ENCODE assay signal across 15 cellular contexts in the genomic region with DNA sequence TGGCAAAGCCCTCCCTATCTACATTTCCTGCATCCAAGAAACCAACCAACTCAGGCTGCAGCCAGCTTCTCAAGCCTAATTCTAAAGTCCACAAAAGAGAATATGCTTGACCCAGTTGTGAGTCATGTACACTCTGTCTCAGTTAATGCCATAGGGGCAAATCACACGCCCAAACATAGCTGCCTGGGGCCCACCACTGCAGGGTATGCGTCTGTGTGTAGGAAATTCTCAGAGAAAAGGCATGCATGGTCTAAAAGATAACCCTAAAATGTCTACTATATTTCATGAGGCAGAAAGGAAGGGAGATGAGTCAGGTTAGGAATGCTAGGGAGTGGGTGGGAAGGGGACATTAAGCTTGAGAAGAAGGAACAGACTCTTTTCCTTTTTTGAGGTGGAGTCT. TPM values are rescaled to one million over a fixed set of nuclear protein-coding genes. Genes with fewer than 3 reads are reported as not detected.
A peak's percentile ranks its signal among the peaks of the same experiment; 100 is the strongest.
DNase-seq lines count a peak whose midpoint lies in the region; ATAC-seq, FAIRE-seq and TF ChIP-seq lines count a peak whose summit lies in the region.
"Had no signal": no experiment of that assay in that cellular context is flagged by ENCODE, and none has a peak within 500 bp of the region (broad histone marks: within the 10 kb centered on the region; RNA-seq: fewer than 3 reads in every experiment).

No MANE protein-coding gene starts in this region.

- peak overlapping the region; percentile 87 for H3K27ac Mint-ChIP-seq in astrocyte (ENCODE audit: unreplicated experiment)
- H3K27ac Mint-ChIP-seq: activated naive CD8-positive, alpha-beta T cell treated with anti-CD3 and anti-CD28 coated beads for 36 hours; IgD-negative memory B cell; T-helper 2 cell treated with Interferon-gamma antibody and Interleukin-4, amounts not matched to agents 5 μg/mL and 100 μg/mL, for 36 hours had no signal

- POLR2A ChIA-PET in AG04449 (lab: Yijun Ruan, JAX) = interaction anchor here (0.9 to 1.3 kb wide), 2 partner anchors 26 to 46 kb away, joined by 4 to 5 read pairs; no protein-coding TSS in a partner anchor

- H2AFZ ChIP-seq in astrocyte (ENCODE audit: low read depth, low read length) (peak overlapping the region; percentile 24), keratinocyte (ENCODE audit: control insufficient read depth, low read length) (peak overlapping the region; percentile 26)

- H3K4me3 ChIP-seq in AG04449 (ENCODE audit: low read depth, low read length) (no peak overlapping the region), astrocyte (ENCODE audit: insufficient read depth, low read depth, low read length) (no peak overlapping the region), keratinocyte (ENCODE audit: control insufficient read depth in 2 of 3, extremely low read depth in 1 of 3, insufficient read depth in 2 of 3, low read depth in 1 of 3, low read length in 3 of 3) (no peak overlapping the region)
- H3K4me3 ChIP-seq: BLaER1 treated with 17β-estradiol and CSF1 and Interleukin-3, amounts not matched to agents 10 nM and 100 nM; right atrium auricular region; thyroid gland had no signal

- peak; percentile 96 for DNase-seq in AG04449 (ENCODE audit: low read depth, low spot score)
- DNase-seq in HS-5 (ENCODE audit: low read depth) = peak; percentile 88
- DNase-seq in astrocyte (ENCODE audit: low read depth) = peak; percentile 94
- DNase-seq in keratinocyte (ENCODE audit: low read depth, low spot score) = peak; percentile 56
- DNase-seq in stimulated activated naive CD4-positive, alpha-beta T cell (lab: John Stamatoyannopoulos, UW) = no peak
- no peak for DNase-seq in NCI-H2029 treated with DMSO at 0.1 percent for 48 hours (lab: John Stamatoyannopoulos, UW)
- DNase-seq: activated naive CD8-positive, alpha-beta T cell treated with anti-CD3 and anti-CD28 coated beads for 36 hours; NCI-H2029; thyroid gland had no signal

- no peak overlapping the region for H3K4me3 Mint-ChIP-seq in astrocyte (ENCODE audit: unreplicated experiment)
- H3K4me3 Mint-ChIP-seq: activated naive CD8-positive, alpha-beta T cell treated with anti-CD3 and anti-CD28 coated beads for 36 hours; IgD-negative memory B cell; T-helper 2 cell treated with Interferon-gamma antibody and Interleukin-4, amounts not matched to agents 5 μg/mL and 100 μg/mL, for 36 hours had no signal

- H3K36me3 ChIP-seq in astrocyte (ENCODE audit: insufficient read depth, low read length) = no peaks in the 10 kb centered on the region
- no peaks in the 10 kb centered on the region for H3K36me3 ChIP-seq in keratinocyte (ENCODE audit: control insufficient read depth in 2 of 2, extremely low read depth in 1 of 2, insufficient read depth in 2 of 2, low read length in 2 of 2)
- H3K36me3 ChIP-seq: BLaER1 treated with 17β-estradiol and CSF1 and Interleukin-3, amounts not matched to agents 10 nM and 100 nM; right atrium auricular region; thyroid gland had no signal

- H3K9ac ChIP-seq in astrocyte (ENCODE audit: low read length) (peak overlapping the region; percentile 72), keratinocyte (ENCODE audit: control insufficient read depth, extremely low read depth, insufficient read depth, low read length) (no peak overlapping the region)
- H3K9ac ChIP-seq: BLaER1 treated with 17β-estradiol and CSF1 and Interleukin-3, amounts not matched to agents 10 nM and 100 nM had no signal

- no peaks in the 10 kb centered on the region for H3K9me1 ChIP-seq in keratinocyte (ENCODE audit: control insufficient read depth, extremely low read depth, insufficient read depth, low read length)

- H3K9me3 Mint-ChIP-seq in astrocyte (ENCODE audit: unreplicated experiment) = peaks cover 15% of the 10 kb centered on the region

- H3K4me2 ChIP-seq in astrocyte (ENCODE audit: low read length) (peak overlapping the region; percentile 75), keratinocyte (ENCODE audit: control insufficient read depth, extremely low read depth, insufficient read depth, low read depth, low read length) (peak overlapping the region; percentile 32)

- H3K4me1 Mint-ChIP-seq in astrocyte (ENCODE audit: low read depth, unreplicated experiment) = peaks cover 9% of the 10 kb centered on the region

- H3K79me2 ChIP-seq in astrocyte (ENCODE audit: insufficient read depth, low read length) (no peaks in the 10 kb centered on the region), keratinocyte (ENCODE audit: control insufficient read depth, insufficient read depth, low read length) (no peaks in the 10 kb centered on the region)

- H3K9me3 ChIP-seq in astrocyte (ENCODE audit: insufficient read depth, low read depth, low read length) = no peaks in the 10 kb centered on the region
- H3K9me3 ChIP-seq in keratinocyte (ENCODE audit: control insufficient read depth, low read depth, low read length) = no peaks in the 10 kb centered on the region
- H3K9me3 ChIP-seq: right atrium auricular region, thyroid gland had no signal

- H3K4me1 ChIP-seq in astrocyte (ENCODE audit: insufficient read depth, low read length) (peaks cover 25% of the 10 kb centered on the region), keratinocyte (ENCODE audit: control insufficient read depth, extremely low read depth, insufficient read depth, low read length) (peaks cover 14% of the 10 kb centered on the region)

- H3K27me3 Mint-ChIP-seq in astrocyte (ENCODE audit: low read depth, unreplicated experiment) = no peaks in the 10 kb centered on the region

- H3K27ac ChIP-seq in astrocyte (ENCODE audit: low read depth, low read length) (peak overlapping the region; percentile 95), keratinocyte (ENCODE audit: control insufficient read depth, insufficient read depth, low read length) (peak overlapping the region; percentile 40)
- H3K27ac ChIP-seq: BLaER1 treated with 17β-estradiol and CSF1 and Interleukin-3, amounts not matched to agents 10 nM and 100 nM; right atrium auricular region; thyroid gland had no signal

- no peak for TF ChIP-seq CTCF in AG04449 (IDR thresholded peaks at IDR 0.05; ENCODE audit: insufficient read depth, low read length, missing control alignments)
- TF ChIP-seq CTCF in astrocyte (IDR thresholded peaks at IDR 0.05; ENCODE audit: insufficient read depth, low read depth, low read length) = no peak
- no peak for TF ChIP-seq CTCF in keratinocyte (optimal IDR thresholded peaks at IDR 0.05 in 1 of 3, IDR thresholded peaks at IDR 0.05 in 1 of 3, conservative IDR thresholded peaks at IDR 0.05 in 1 of 3; ENCODE audit: extremely low read depth in 1 of 3, insufficient read depth in 2 of 3, low read length in 3 of 3)

- CTCF ChIA-PET in AG04449 (lab: Yijun Ruan, JAX) = interaction anchor here (0.6 to 2.5 kb wide), 5 partner anchors 14 to 88 kb away, joined by 3 to 13 read pairs (median 5); no protein-coding TSS in a partner anchor

- no peaks in the 10 kb centered on the region for H3K36me3 Mint-ChIP-seq in astrocyte (ENCODE audit: low read depth, unreplicated experiment)
- H3K36me3 Mint-ChIP-seq: activated naive CD8-positive, alpha-beta T cell treated with anti-CD3 and anti-CD28 coated beads for 36 hours had no signal

- no peaks in the 10 kb centered on the region for H4K20me1 ChIP-seq in astrocyte (ENCODE audit: insufficient read depth, low read length)
- no peaks in the 10 kb centered on the region for H4K20me1 ChIP-seq in keratinocyte (ENCODE audit: control insufficient read depth, extremely low read depth, insufficient read depth, low read length)
- H4K20me1 ChIP-seq: BLaER1 treated with 17β-estradiol and CSF1 and Interleukin-3, amounts not matched to agents 10 nM and 100 nM had no signal

- no peak for ATAC-seq in HG03039 (IDR thresholded peaks at IDR 0.05; ENCODE audit: unreplicated experiment)
- no peak for ATAC-seq in GM21825 (IDR thresholded peaks at IDR 0.05; ENCODE audit: unreplicated experiment)

- FAIRE-seq in astrocyte (lab: Jason Lieb, UNC) (peak; percentile 39), keratinocyte (lab: Jason Lieb, UNC) (peak; percentile 75)

- dilution Hi-C loops in keratinocyte (cut with MboI; ENCODE audit: extremely low pct_ligation_motif_present, low sequenced_read_pairs) = no loop called here

- no peaks in the 10 kb centered on the region for H3K27me3 ChIP-seq in astrocyte (ENCODE audit: insufficient read depth, low read length)
- H3K27me3 ChIP-seq in keratinocyte (ENCODE audit: control insufficient read depth, extremely low read depth, insufficient read depth, low read length) = no peaks in the 10 kb centered on the region
- H3K27me3 ChIP-seq: right atrium auricular region, thyroid gland had no signal

RNA-seq across cellular contexts. Expression of a gene that starts 22.3 kb away (rescaled TPM):
- total RNA-seq in astrocyte = 51.2 and 55.9 TPM in 2 replicates
- 32.4 to 46.8 TPM (median 34.8 TPM) in 3 replicates for polyA plus RNA-seq in keratinocyte
- 34.8 TPM for polyA plus RNA-seq in keratinocyte (2011; ENCODE audit: low read depth)
- 12.6 and 17.5 TPM in 2 replicates for polyA plus RNA-seq in keratinocyte (2011; cell fraction: cytosol; rRNA removed)
- 48.0 and 56.0 TPM in 2 replicates for polyA plus RNA-seq in keratinocyte (2011; cell fraction: nucleus; rRNA removed)
- polyA plus RNA-seq in keratinocyte (2012; ENCODE audit: low replicate concordance) = 20.2 and 29.9 TPM in 2 replicates
- polyA minus RNA-seq in keratinocyte = 40.7 to 84.1 TPM (median 56.1 TPM) in 3 replicates
- 19.4 TPM for polyA minus RNA-seq in keratinocyte (2011; cell fraction: cytosol; rRNA and poly(A)+ RNA removed)
- 62.6 and 104 TPM in 2 replicates for polyA minus RNA-seq in keratinocyte (2011; cell fraction: nucleus; rRNA and poly(A)+ RNA removed)

Comparison
In these comparisons a context has a peak if more than half of its experiments do, and no peak if none do; other contexts are left out.
1. DNase-seq: peak in AG04449 (single experiment), HS-5 (single experiment), astrocyte (single experiment) and keratinocyte (single experiment); none in stimulated activated naive CD4-positive, alpha-beta T cell (0 of 6) and NCI-H2029 treated with DMSO at 0.1 percent for 48 hours (single experiment).